In genomic region chr3:73625124-73625665, GRCh38 we compare ENCODE assay signal across 9 cellular contexts. TPM values are rescaled to one million over a fixed set of nuclear protein-coding genes. Genes with fewer than 3 reads are reported as not detected.
DNase-seq lines count a peak whose midpoint lies in the region; ATAC-seq, FAIRE-seq and TF ChIP-seq lines count a peak whose summit lies in the region.
"Had no signal": no experiment of that assay in that cellular context is flagged by ENCODE, and none has a peak within 500 bp of the region (broad histone marks: within the 10 kb centered on the region; RNA-seq: fewer than 3 reads in every experiment).

No MANE protein-coding gene starts in this region.

- H3K4me1 ChIP-seq in Caco-2 (peaks cover 26% of the 10 kb centered on the region), PC-3 (ENCODE audit: insufficient read depth, low read length) (no peaks in the 10 kb centered on the region), neuronal stem cell (ENCODE audit: control insufficient read depth in 2 of 2, insufficient read depth in 1 of 2, low read depth in 1 of 2, low read length in 2 of 2) (peaks cover 10 to 28% of the 10 kb centered on the region in 2 donors)
- no peaks in the 10 kb centered on the region for H3K4me1 ChIP-seq in effector memory CD4-positive, alpha-beta T cell (ENCODE audit: control insufficient read depth, insufficient read depth, low read length, poor library complexity, severe bottlenecking)

- H3K18ac ChIP-seq in neuronal stem cell (ENCODE audit: low read length), result peak overlapping the region; percentile 73

- no peaks in the 10 kb centered on the region for H3K9me2 ChIP-seq in PC-3 (replicated peaks; ENCODE audit: low read length)

- peaks cover 16% of the 10 kb centered on the region for H3K4me1 Mint-ChIP-seq in Caco-2 (ENCODE audit: low read depth, unreplicated experiment)

- BruUV-seq in Caco-2 (replicated peaks; lab: Mats Ljungman, UMichigan) (no TSS peak), PC-3 (replicated peaks; lab: Mats Ljungman, UMichigan) (no TSS peak)

- H3K27ac ChIP-seq in PC-3 (ENCODE audit: low read length) (no peak overlapping the region), neuronal stem cell (replicated peaks; ENCODE audit: low read length) (no peak overlapping the region)
- no peak overlapping the region for H3K27ac ChIP-seq in effector memory CD4-positive, alpha-beta T cell (ENCODE audit: insufficient read depth, low read length, poor library complexity, severe bottlenecking)

- FAIRE-seq in RCC 7860 (lab: Jason Lieb, UNC), result no peak
- no peak for FAIRE-seq in frontal cortex (lab: Jason Lieb, UNC)

- no peaks in the 10 kb centered on the region for H3F3A ChIP-seq in PC-3 (ENCODE audit: low read length, unreplicated experiment)

- H2AFZ ChIP-seq in PC-3 (ENCODE audit: low read length) (0 out of 2 replicates have a peak overlapping the region, but pooled peaks have one; percentile 9), neuronal stem cell (ENCODE audit: low read length) (peak overlapping the region; percentile 99)

- H3K9me3 ChIP-seq in Caco-2 (no peaks in the 10 kb centered on the region), PC-3 (ENCODE audit: low read length) (0 out of 2 replicates have a peak, but pooled peaks cover 3% of the 10 kb centered on the region), neuronal stem cell (replicated peaks in 1 of 2; ENCODE audit: control insufficient read depth in 2 of 2, insufficient read depth in 1 of 2, low read depth in 1 of 2, low read length in 2 of 2) (no peaks in the 10 kb centered on the region)
- H3K9me3 ChIP-seq in effector memory CD4-positive, alpha-beta T cell (ENCODE audit: control insufficient read depth, low read length), result no peaks in the 10 kb centered on the region

- H3K36me3 Mint-ChIP-seq in Caco-2 (ENCODE audit: insufficient read depth, unreplicated experiment), result no peaks in the 10 kb centered on the region

- peak overlapping the region; percentile 79 for H3K27ac Mint-ChIP-seq in Caco-2 (ENCODE audit: unreplicated experiment)

- H3K79me1 ChIP-seq in neuronal stem cell (ENCODE audit: low read depth, low read length), result no peaks in the 10 kb centered on the region

- no peak overlapping the region for H2BK12ac ChIP-seq in neuronal stem cell (ENCODE audit: low read length)

- TF ChIP-seq CTCF in Caco-2 (IDR thresholded peaks at IDR 0.05; ENCODE audit: insufficient read depth in 1 of 2, low read depth in 1 of 2, low read length in 1 of 2, severe bottlenecking in 1 of 2, unreplicated experiment in 1 of 2) (no peak), PC-3 (conservative IDR thresholded peaks at IDR 0.05; ENCODE audit: low read depth, low read length) (no peak), foreskin fibroblast (IDR thresholded peaks at IDR 0.05; ENCODE audit: low read depth, low read length) (no peak)

- H2BK120ac ChIP-seq in neuronal stem cell (ENCODE audit: low read depth, low read length), result no peak overlapping the region

- no peaks in the 10 kb centered on the region for H3K9me3 Mint-ChIP-seq in Caco-2 (ENCODE audit: unreplicated experiment)

- DNase-seq in Caco-2 (peak in 1 of 2 experiments; percentile 35), PC-3 (no peak), foreskin fibroblast (peak; percentile 63 to 83), neuronal stem cell (ENCODE audit: low spot score) (peak; percentile 45), RCC 7860 (ENCODE audit: low spot score) (no peak), frontal cortex (ENCODE audit: low spot score in 2 of 2) (no peak)
- no peak for DNase-seq in effector memory CD4-positive, alpha-beta T cell

- POLR2A ChIA-PET in Caco-2 (lab: Charles Lee), result interaction anchor here (0.5 kb wide), 1 partner anchor 53 kb away, joined by 3 read pairs; no protein-coding TSS in a partner anchor
- POLR2A ChIA-PET in PC-3 (lab: Charles Lee; ENCODE audit: unreplicated experiment), result no interaction called here

- H3K9ac ChIP-seq in PC-3 (ENCODE audit: low read length), result no peak overlapping the region
- H3K9ac ChIP-seq in neuronal stem cell (ENCODE audit: low read depth, low read length, poor library complexity), result no peak overlapping the region

- H2BK15ac ChIP-seq in neuronal stem cell (ENCODE audit: low read length), result no peak overlapping the region

- H3K27me3 Mint-ChIP-seq in Caco-2 (ENCODE audit: insufficient read depth, unreplicated experiment), result no peaks in the 10 kb centered on the region

- H3K27me3 ChIP-seq in Caco-2 (replicated peaks; ENCODE audit: control insufficient read depth, insufficient read depth, low read length) (no peaks in the 10 kb centered on the region), PC-3 (ENCODE audit: low read length) (0 out of 2 replicates have a peak, but pooled peaks cover 18% of the 10 kb centered on the region), neuronal stem cell (ENCODE audit: control insufficient read depth in 3 of 3, insufficient read depth in 3 of 3, low read depth in 1 of 3, low read length in 3 of 3) (no peaks in the 10 kb centered on the region)
- no peaks in the 10 kb centered on the region for H3K27me3 ChIP-seq in effector memory CD4-positive, alpha-beta T cell (replicated peaks; ENCODE audit: control insufficient read depth, insufficient read depth, low read length, poor library complexity, severe bottlenecking)

- H3K36me3 ChIP-seq in Caco-2 (ENCODE audit: control insufficient read depth, insufficient read depth, low read length), result no peaks in the 10 kb centered on the region; the same call in 1 of the 2 replicates
- no peaks in the 10 kb centered on the region for H3K36me3 ChIP-seq in PC-3 (ENCODE audit: low read depth, low read length)
- H3K36me3 ChIP-seq in neuronal stem cell (replicated peaks in 1 of 2; ENCODE audit: control insufficient read depth in 2 of 2, insufficient read depth in 2 of 2, low read length in 2 of 2), result peaks cover 0 to 2% of the 10 kb centered on the region in 2 donors
- no peaks in the 10 kb centered on the region for H3K36me3 ChIP-seq in effector memory CD4-positive, alpha-beta T cell (ENCODE audit: control insufficient read depth, insufficient read depth, low read length)

- intact Hi-C loops in Caco-2 (cut with micrococcal nuclease; ENCODE audit: unreplicated experiment), result loop anchor here (1.0 to 10.0 kb wide), 2 partner anchors 112 to 140 kb away; no protein-coding TSS in a partner anchor
- intact Hi-C loops in PC-3 (cut with micrococcal nuclease), result no loop called here

- H3K4me2 ChIP-seq in PC-3 (ENCODE audit: low read length) (0 out of 2 replicates have a peak overlapping the region, but pooled peaks have one; percentile 10), neuronal stem cell (ENCODE audit: insufficient read depth, low read length, poor library complexity, severe bottlenecking) (peak overlapping the region; percentile 97)

- H3K79me2 ChIP-seq in PC-3 (ENCODE audit: low read length), result no peaks in the 10 kb centered on the region

- no CpG with 5 or more reads among the region's 21 CpGs for WGBS in neuronal stem cell (ENCODE audit: extremely low coverage in 2 of 2, insufficient read length in 2 of 2, insufficient replicate concordance in 1 of 2), 2 donors

- no peak overlapping the region for H3K14ac ChIP-seq in neuronal stem cell (ENCODE audit: low read length)

- no peak overlapping the region for H3K23ac ChIP-seq in neuronal stem cell (ENCODE audit: low read depth, low read length, poor library complexity)

- H4K8ac ChIP-seq in neuronal stem cell (ENCODE audit: low read depth, low read length), result no peak overlapping the region

- H3K4ac ChIP-seq in neuronal stem cell (ENCODE audit: low read length), result no peak overlapping the region

- no peaks in the 10 kb centered on the region for H4K20me1 ChIP-seq in PC-3 (ENCODE audit: low read length)

- H3K4me3 Mint-ChIP-seq in Caco-2 (ENCODE audit: unreplicated experiment), result peak overlapping the region; percentile 86

- H2AK5ac ChIP-seq in neuronal stem cell (ENCODE audit: low read depth, low read length), result no peak overlapping the region

- ATAC-seq in PC-3 (no peak), HG03432 (IDR thresholded peaks at IDR 0.05; ENCODE audit: unreplicated experiment) (no peak)

- no peak overlapping the region for H4K91ac ChIP-seq in neuronal stem cell (ENCODE audit: low read depth, low read length, poor library complexity)

- CTCF ChIA-PET in Caco-2 (lab: Charles Lee) (no interaction called here), PC-3 (lab: Charles Lee) (no interaction called here)

- peak overlapping the region; percentile 13 for H2BK5ac ChIP-seq in neuronal stem cell (ENCODE audit: low read length)

- H3K4me3 ChIP-seq in Caco-2 (ENCODE audit: low read depth, low read length), result peak overlapping the region; percentile 68
- H3K4me3 ChIP-seq in PC-3 (ENCODE audit: low read length), result no peak overlapping the region
- H3K4me3 ChIP-seq in foreskin fibroblast (ENCODE audit: low read depth in 1 of 2, low read length in 2 of 2), result peak overlapping the region; percentile 65 to 69
- peak overlapping the region; percentile 55 to 88 for H3K4me3 ChIP-seq in neuronal stem cell (ENCODE audit: low read length in 2 of 2)
- H3K4me3 ChIP-seq in effector memory CD4-positive, alpha-beta T cell (ENCODE audit: insufficient read depth, low read depth, low read length, poor library complexity, severe bottlenecking), result no peak overlapping the region

RNA-seq across cellular contexts. Expression of gene PDZRN3, which starts 0.5 kb away (rescaled TPM):
- total RNA-seq in Caco-2 (2022) (12.5 and 13.6 TPM in 2 replicates), PC-3 (2014; rRNA removed) (not detected in 2 replicates), frontal cortex (45.7 TPM)
- polyA plus RNA-seq in neuronal stem cell (2013, experiment 1 of 2), result 2.1 TPM
- polyA plus RNA-seq in neuronal stem cell (2013, experiment 2 of 2), result 1.8 TPM
- total RNA-seq: T-helper 1 cell treated with Interleukin-12 subunit alpha and Interleukin-12 subunit beta and Interleukin-4 antibody, amounts not matched to agents 30 ng/mL and 1 ng/mL, for 36 hours had no signal

Comparison
In these comparisons a context has a peak if more than half of its experiments do, and no peak if none do; other contexts are left out.
1. DNase-seq: peak in foreskin fibroblast (2 of 2) and neuronal stem cell (single experiment); none in PC-3 (single experiment), effector memory CD4-positive, alpha-beta T cell (0 of 3), RCC 7860 (single experiment) and frontal cortex (0 of 2).
2. H3K4me3 ChIP-seq: peak in Caco-2 (single experiment), foreskin fibroblast (2 of 2) and neuronal stem cell (2 of 2); none in PC-3 (single experiment) and effector memory CD4-positive, alpha-beta T cell (single experiment).
3. RNA of gene PDZRN3, which starts 0.5 kb away (total RNA-seq): 45.7 TPM in frontal cortex (single experiment) and 12.5 to 13.6 TPM in Caco-2; not detected in PC-3; every median in the first group is over 10 times any median in the second.